ENCODE assay signal across 8 cellular contexts in the genomic region with DNA sequence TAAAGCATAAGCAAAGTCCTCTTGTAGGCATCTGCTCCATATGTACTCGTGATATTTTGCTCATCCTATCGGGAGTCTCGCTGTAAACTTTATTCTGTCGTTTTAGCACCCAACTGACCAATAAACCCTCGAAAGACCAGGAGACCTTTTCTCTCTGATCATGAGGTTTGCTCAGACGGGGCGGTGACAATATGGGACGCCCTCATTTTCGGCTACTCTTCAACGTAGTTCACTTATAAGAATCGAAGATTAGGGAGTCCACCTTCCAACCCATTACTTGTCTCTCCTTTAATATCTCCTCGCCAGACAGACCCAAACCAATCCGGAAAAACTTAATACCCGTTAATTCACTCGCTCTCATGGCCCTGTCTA. TPM values are rescaled to one million over a fixed set of nuclear protein-coding genes. Genes with fewer than 3 reads are reported as not detected.
A peak's percentile ranks its signal among the peaks of the same experiment; 100 is the strongest.
DNase-seq lines count a peak whose midpoint lies in the region; FAIRE-seq and TF ChIP-seq lines count a peak whose summit lies in the region.
"Not testable (repeated sequence)": the region's sequence is repeated elsewhere in the genome, so short reads cannot be mapped to it uniquely, and the experiment has no call there.

No MANE protein-coding gene starts in this region.

- not testable (repeated sequence) for H3K36me3 Mint-ChIP-seq in astrocyte (ENCODE audit: low read depth, unreplicated experiment); osteocyte (ENCODE audit: unreplicated experiment)

- TF ChIP-seq POLR2A in transverse colon (IDR thresholded peaks at IDR 0.05) = not testable (repeated sequence)

- not testable (repeated sequence) for H3K4me1 ChIP-seq in astrocyte (ENCODE audit: insufficient read depth, low read length); transverse colon

- H3K4me2 ChIP-seq in astrocyte (ENCODE audit: low read length) = peak overlapping the region; percentile 84

- not testable (repeated sequence) for H3K27me3 ChIP-seq in astrocyte (ENCODE audit: insufficient read depth, low read length); transverse colon

- in situ Hi-C loops in transverse colon (cut with MboI; ENCODE audit: low pct_ligation_motif_present in 1 of 4, low pct_unique_long_range_greater_than_20kb in 1 of 4, low sequenced_read_pairs in 3 of 4) = loop anchor here in 1 of 4 donors (25.0 kb wide), 1 partner anchor 120 kb away; no protein-coding TSS in a partner anchor

- not testable (repeated sequence) for H3K27me3 Mint-ChIP-seq in astrocyte (ENCODE audit: low read depth, unreplicated experiment); osteocyte (ENCODE audit: unreplicated experiment)

- H3K27ac ChIP-seq in KOPT-K1 (ENCODE audit: low read depth, low read length, poor library complexity, severe bottlenecking) (peak overlapping the region; percentile 74), astrocyte (ENCODE audit: low read depth, low read length) (peak overlapping the region; percentile 77), transverse colon (peak overlapping the region; percentile 82 to 91 (median 86))

- 20 to 21% methylated on average over 2 to 15 of the region's 15 CpGs for WGBS in transverse colon (ENCODE audit: low coverage in 1 of 2), 2 donors

- not testable (repeated sequence) for H3K9me3 ChIP-seq in KOPT-K1 (ENCODE audit: insufficient read depth, low read length, poor library complexity, severe bottlenecking); astrocyte (ENCODE audit: insufficient read depth, low read depth, low read length); transverse colon

- not testable (repeated sequence) for H3K36me3 ChIP-seq in KOPT-K1 (ENCODE audit: insufficient read depth, low read length); astrocyte (ENCODE audit: insufficient read depth, low read length); transverse colon

- not testable (repeated sequence) for H3K79me2 ChIP-seq in astrocyte (ENCODE audit: insufficient read depth, low read length)

- H3K4me3 ChIP-seq in GM12865 (ENCODE audit: low read depth, low read length) = peak overlapping the region; percentile 65
- H3K4me3 ChIP-seq in WI38 (ENCODE audit: low read depth, low read length) = peak overlapping the region; percentile 63
- H3K4me3 ChIP-seq in astrocyte (ENCODE audit: insufficient read depth, low read depth, low read length) = peak overlapping the region; percentile 75
- peak overlapping the region; percentile 57 for H3K4me3 ChIP-seq in epithelial cell of proximal tubule (ENCODE audit: low read depth, low read length)
- peak overlapping the region; percentile 26 to 63 (median 48) for H3K4me3 ChIP-seq in transverse colon

- peak overlapping the region; percentile 88 for H2AFZ ChIP-seq in astrocyte (ENCODE audit: low read depth, low read length)

- peak overlapping the region; percentile 98 for H3K27ac Mint-ChIP-seq in astrocyte (ENCODE audit: unreplicated experiment)
- peak overlapping the region; percentile 97 for H3K27ac Mint-ChIP-seq in osteocyte (ENCODE audit: unreplicated experiment)

- intact Hi-C loops in transverse colon (cut with DNase I; ENCODE audit: low total_unique reads) = not testable (repeated sequence)

- H3K4me1 Mint-ChIP-seq in astrocyte (ENCODE audit: low read depth, unreplicated experiment); osteocyte (ENCODE audit: unreplicated experiment): not testable (repeated sequence)

- TF ChIP-seq EP300 in transverse colon (IDR thresholded peaks at IDR 0.05; ENCODE audit: low read depth) = not testable (repeated sequence)

- not testable (repeated sequence) for H3K9me3 Mint-ChIP-seq in astrocyte (ENCODE audit: unreplicated experiment); osteocyte (ENCODE audit: unreplicated experiment)

- not testable (repeated sequence) for H4K20me1 ChIP-seq in astrocyte (ENCODE audit: insufficient read depth, low read length)

- H3K9ac ChIP-seq in astrocyte (ENCODE audit: low read length) = peak overlapping the region; percentile 87

- FAIRE-seq in astrocyte (lab: Jason Lieb, UNC) = not testable (repeated sequence)

- H3K4me3 Mint-ChIP-seq in astrocyte (ENCODE audit: unreplicated experiment) (peak overlapping the region; percentile 97), osteocyte (ENCODE audit: unreplicated experiment) (peak overlapping the region; percentile 93)

- TF ChIP-seq CTCF in GM12865 (IDR thresholded peaks at IDR 0.05; ENCODE audit: insufficient read depth, low read depth, low read length, missing control alignments); WI38 (IDR thresholded peaks at IDR 0.05; ENCODE audit: low read depth, low read length); astrocyte (IDR thresholded peaks at IDR 0.05; ENCODE audit: insufficient read depth, low read depth, low read length); epithelial cell of proximal tubule (conservative IDR thresholded peaks at IDR 0.05; ENCODE audit: low read depth, low read length); osteocyte (IDR thresholded peaks at IDR 0.05); transverse colon (IDR thresholded peaks at IDR 0.05): not testable (repeated sequence)

- not testable (repeated sequence) for DNase-seq in GM12865 (ENCODE audit: low read depth); astrocyte (ENCODE audit: low read depth); epithelial cell of proximal tubule (ENCODE audit: low read depth); osteocyte (ENCODE audit: extremely low spot score, unreplicated experiment); transverse colon
- peak; percentile 16 for DNase-seq in left kidney (ENCODE audit: low read depth, low spot score)

RNA-seq across cellular contexts. Expression of gene NPEPPS, which starts 39.1 kb away (rescaled TPM):
- total RNA-seq in astrocyte = 112 and 143 TPM in 2 replicates
- 45.4 and 96.5 TPM in 2 replicates for total RNA-seq in epithelial cell of proximal tubule
- total RNA-seq in osteocyte = 130 and 139 TPM in 2 replicates
- total RNA-seq in transverse colon = 100 to 1,000 TPM; 119 to 237 (median 170) TPM
